ENCODE assay signal across 14 cellular contexts in genomic region chr14:35213869-35214387, GRCh38.
DNase-seq lines count a peak whose midpoint lies in the region; ATAC-seq, FAIRE-seq and TF ChIP-seq lines count a peak whose summit lies in the region.
"Had no signal": no experiment of that assay in that cellular context is flagged by ENCODE, and none has a peak within 500 bp of the region (broad histone marks: within the 10 kb centered on the region; RNA-seq: fewer than 3 reads in every experiment).

No MANE protein-coding gene starts in this region.

- no peaks in the 10 kb centered on the region for H3K27me3 Mint-ChIP-seq in CD4-positive, alpha-beta memory T cell

- peak overlapping the region; percentile 72 for H3K4me2 ChIP-seq in keratinocyte (ENCODE audit: control insufficient read depth, extremely low read depth, insufficient read depth, low read depth, low read length)

- H3K36me3 Mint-ChIP-seq in CD4-positive, alpha-beta memory T cell: peaks cover 4 to 16% of the 10 kb centered on the region in 2 donors

- H3K4me1 ChIP-seq in CD4-positive, alpha-beta memory T cell (ENCODE audit: insufficient read depth, low read length): peaks cover 17% of the 10 kb centered on the region
- H3K4me1 ChIP-seq in adipocyte (ENCODE audit: control insufficient read depth, insufficient read depth, low read length) (peaks cover 16% of the 10 kb centered on the region), keratinocyte (ENCODE audit: control insufficient read depth, extremely low read depth, insufficient read depth, low read length) (peaks cover 27% of the 10 kb centered on the region), adrenal gland (replicated peaks in 1 of 2) (peaks cover 0 to 18% of the 10 kb centered on the region in 2 donors)
- H3K4me1 ChIP-seq: ascending aorta had no signal

- TF ChIP-seq CTCF in keratinocyte (optimal IDR thresholded peaks at IDR 0.05 in 1 of 3, IDR thresholded peaks at IDR 0.05 in 1 of 3, conservative IDR thresholded peaks at IDR 0.05 in 1 of 3; ENCODE audit: extremely low read depth in 1 of 3, insufficient read depth in 2 of 3, low read length in 3 of 3) (no peak), adrenal gland (IDR thresholded peaks at IDR 0.05) (no peak)

- H3K27ac Mint-ChIP-seq in CD4-positive, alpha-beta memory T cell: peak overlapping the region in 5 of 7 donors; percentile 30 to 84 (median 56)

- dilution Hi-C loops in keratinocyte (cut with MboI; ENCODE audit: extremely low pct_ligation_motif_present, low sequenced_read_pairs): no loop called here

- no peaks in the 10 kb centered on the region for H3K9me1 ChIP-seq in keratinocyte (ENCODE audit: control insufficient read depth, extremely low read depth, insufficient read depth, low read length)

- no peak for TF ChIP-seq POLR2A in adrenal gland (IDR thresholded peaks at IDR 0.05)

- no peak overlapping the region for H3K4me3 ChIP-seq in CD4-positive, alpha-beta memory T cell (ENCODE audit: low read length in 2 of 2)
- H3K4me3 ChIP-seq in adipocyte (ENCODE audit: low read length) (no peak overlapping the region), keratinocyte (ENCODE audit: control insufficient read depth in 2 of 3, extremely low read depth in 1 of 3, insufficient read depth in 2 of 3, low read depth in 1 of 3, low read length in 3 of 3) (no peak overlapping the region), adrenal gland (no peak overlapping the region)
- H3K4me3 ChIP-seq: ascending aorta, SJCRH30 had no signal

- no peak for ATAC-seq in HG02642 (IDR thresholded peaks at IDR 0.05; ENCODE audit: poor library complexity, unreplicated experiment)

- POLR2A ChIA-PET in CD4-positive, alpha-beta memory T cell (lab: Charles Lee; ENCODE audit: partially characterized antibody): no interaction called here

- H4K20me1 ChIP-seq in keratinocyte (ENCODE audit: control insufficient read depth, extremely low read depth, insufficient read depth, low read length): no peaks in the 10 kb centered on the region

- CTCF ChIA-PET in CD4-positive, alpha-beta memory T cell (lab: Charles Lee; ENCODE audit: partially characterized antibody): interaction anchor here (1.3 to 3.3 kb wide), 4 partner anchors 12 to 208 kb away, joined by 4 to 16 read pairs (median 6); no protein-coding TSS in a partner anchor

- H3K79me2 ChIP-seq in keratinocyte (ENCODE audit: control insufficient read depth, insufficient read depth, low read length): no peaks in the 10 kb centered on the region

- H2AFZ ChIP-seq in keratinocyte (ENCODE audit: control insufficient read depth, low read length): no peak overlapping the region

- peak overlapping the region; percentile 48 for H3K9ac ChIP-seq in adipocyte (ENCODE audit: low read length)
- peak overlapping the region; percentile 69 for H3K9ac ChIP-seq in keratinocyte (ENCODE audit: control insufficient read depth, extremely low read depth, insufficient read depth, low read length)

- peaks cover 0 to 1% (median 0%) of the 10 kb centered on the region in 8 donors for H3K9me3 Mint-ChIP-seq in CD4-positive, alpha-beta memory T cell

- H3K27me3 ChIP-seq in CD4-positive, alpha-beta memory T cell (ENCODE audit: insufficient read depth, low read length): no peaks in the 10 kb centered on the region
- H3K27me3 ChIP-seq in adipocyte (replicated peaks; ENCODE audit: control insufficient read depth, insufficient read depth, low read length): no peaks in the 10 kb centered on the region
- no peaks in the 10 kb centered on the region for H3K27me3 ChIP-seq in keratinocyte (ENCODE audit: control insufficient read depth, extremely low read depth, insufficient read depth, low read length)
- no peaks in the 10 kb centered on the region for H3K27me3 ChIP-seq in adrenal gland
- H3K27me3 ChIP-seq: ascending aorta, SJCRH30 had no signal

- DNase-seq in CD4-positive, alpha-beta memory T cell: no peak
- DNase-seq in HTR-8/SVneo (ENCODE audit: insufficient read length, low spot score): peak; percentile 23
- DNase-seq in adipocyte (ENCODE audit: low read depth): peak; percentile 49
- peak; percentile 49 for DNase-seq in keratinocyte (ENCODE audit: low read depth, low spot score)
- no peak for DNase-seq in NOMO-1 treated with DMSO at 0.1 percent for 48 hours (lab: John Stamatoyannopoulos, UW; ENCODE audit: unreplicated experiment)
- DNase-seq in adrenal gland: no peak
- DNase-seq in OCI-M1 (lab: John Stamatoyannopoulos, UW): no peak
- DNase-seq: Caco-2, glutamatergic neuron, NCI-H1105, SJCRH30, small intestine had no signal

- H3K4me3 Mint-ChIP-seq in CD4-positive, alpha-beta memory T cell: no peak overlapping the region

- intact Hi-C loops in CD4-positive, alpha-beta memory T cell (cut with micrococcal nuclease): no loop called here
- intact Hi-C loops in adrenal gland (cut with DNase I): no loop called here

- H3K4me1 Mint-ChIP-seq in CD4-positive, alpha-beta memory T cell: peaks cover 17 to 32% (median 24%) of the 10 kb centered on the region in 4 donors

- no peak overlapping the region for H3K27ac ChIP-seq in CD4-positive, alpha-beta memory T cell (ENCODE audit: low read depth, low read length)
- H3K27ac ChIP-seq in keratinocyte (ENCODE audit: control insufficient read depth, insufficient read depth, low read length): peak overlapping the region; percentile 87
- no peak overlapping the region for H3K27ac ChIP-seq in adrenal gland
- H3K27ac ChIP-seq: SJCRH30 had no signal

- no peaks in the 10 kb centered on the region for H3K9me3 ChIP-seq in CD4-positive, alpha-beta memory T cell (ENCODE audit: control insufficient read depth in 1 of 2, low read length in 2 of 2)
- H3K9me3 ChIP-seq in adipocyte (ENCODE audit: control insufficient read depth, low read length): no peaks in the 10 kb centered on the region
- no peaks in the 10 kb centered on the region for H3K9me3 ChIP-seq in keratinocyte (ENCODE audit: control insufficient read depth, low read depth, low read length)
- no peaks in the 10 kb centered on the region for H3K9me3 ChIP-seq in adrenal gland (replicated peaks in 1 of 3)
- H3K9me3 ChIP-seq: ascending aorta, Caco-2, SJCRH30 had no signal

- no peaks in the 10 kb centered on the region for H3K36me3 ChIP-seq in CD4-positive, alpha-beta memory T cell (ENCODE audit: insufficient read depth, low read length)
- H3K36me3 ChIP-seq in adipocyte (ENCODE audit: control insufficient read depth, insufficient read depth, low read length, severe bottlenecking): no peaks in the 10 kb centered on the region
- no peaks in the 10 kb centered on the region for H3K36me3 ChIP-seq in keratinocyte (ENCODE audit: control insufficient read depth in 2 of 2, extremely low read depth in 1 of 2, insufficient read depth in 2 of 2, low read length in 2 of 2)
- no peaks in the 10 kb centered on the region for H3K36me3 ChIP-seq in adrenal gland (replicated peaks in 1 of 2)
- H3K36me3 ChIP-seq: ascending aorta, SJCRH30 had no signal

- no peak for FAIRE-seq in HTR-8/SVneo (lab: Jason Lieb, UNC)
- FAIRE-seq in keratinocyte (lab: Jason Lieb, UNC): peak; percentile 63
- FAIRE-seq: small intestine had no signal

Comparison
In these comparisons a context has a peak if more than half of its experiments do, and no peak if none do; other contexts are left out.
1. DNase-seq: peak in HTR-8/SVneo (single experiment), adipocyte (single experiment) and keratinocyte (single experiment); none in CD4-positive, alpha-beta memory T cell (0 of 5), NOMO-1 treated with DMSO at 0.1 percent for 48 hours (single experiment), adrenal gland (0 of 7) and OCI-M1 (single experiment).